Comparison of ENCODE assay signal across 16 cellular contexts in the genomic region with DNA sequence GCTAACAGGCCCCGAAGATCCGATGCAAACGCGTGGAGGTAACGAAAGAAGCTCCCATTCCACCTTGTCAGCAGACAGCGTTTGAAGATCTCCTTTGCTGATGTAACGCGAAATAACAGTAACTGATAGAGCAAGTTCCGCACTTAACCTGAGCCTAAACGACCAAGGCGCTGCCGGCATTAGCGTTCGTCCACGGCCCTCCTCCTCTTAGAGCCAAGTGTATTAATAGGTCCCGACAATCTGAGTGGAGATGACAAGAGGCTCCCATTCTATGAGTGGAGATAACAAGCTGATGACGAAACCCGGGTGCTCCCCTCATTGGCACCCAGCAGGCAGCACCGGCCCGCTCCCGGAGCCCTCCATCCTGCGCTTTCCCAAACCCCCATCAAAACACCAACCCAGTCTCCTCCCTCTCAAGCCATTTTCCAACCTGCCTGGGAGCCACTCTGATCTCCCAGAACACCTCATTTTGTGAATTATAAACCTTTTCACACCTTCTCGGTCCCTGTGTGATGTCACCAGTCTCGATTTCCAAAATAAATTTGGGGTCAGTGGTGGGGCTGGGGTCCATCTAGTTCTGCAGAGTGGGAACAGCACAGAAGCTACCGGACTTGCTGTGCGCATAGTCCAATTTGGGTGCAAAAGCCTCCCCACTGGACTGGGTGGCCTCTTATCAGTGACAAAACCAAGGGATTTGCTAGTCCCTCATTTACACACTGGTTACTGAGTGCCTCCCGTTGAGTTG. TPM values are rescaled to one million over a fixed set of nuclear protein-coding genes. Genes with fewer than 3 reads are reported as not detected.
A peak's percentile ranks its signal among the peaks of the same experiment; 100 is the strongest.
DNase-seq lines count a peak whose midpoint lies in the region; FAIRE-seq and TF ChIP-seq lines count a peak whose summit lies in the region.
"Had no signal": no experiment of that assay in that cellular context is flagged by ENCODE, and none has a peak within 500 bp of the region (broad histone marks: within the 10 kb centered on the region; RNA-seq: fewer than 3 reads in every experiment).

No MANE protein-coding gene starts in this region.

- TF ChIP-seq POLR2A in H1 (IDR thresholded peaks at IDR 0.05; ENCODE audit: control extremely low read depth in 1 of 2, low read depth in 2 of 2, low read length in 2 of 2) (no peak), prostate gland (IDR thresholded peaks at IDR 0.05) (no peak)

- no peak overlapping the region for H3K23ac ChIP-seq in H1 (ENCODE audit: insufficient read length)

- POLR2A ChIA-PET in activated CD4-positive, alpha-beta memory T cell treated with anti-CD3 and anti-CD28 coated beads, Interleukin-2, amount 10 ng/mL, durations not matched to agents 7 days and 5 days (lab: Charles Lee), result interaction anchor here (0.8 to 13.2 kb wide), 2 partner anchors 30 to 121 kb away, joined by 3 to 903 read pairs; a partner anchor contains a TSS
- POLR2A ChIA-PET in activated CD4-positive, alpha-beta memory T cell treated with anti-CD3 and anti-CD28 coated beads for 36 hours (lab: Charles Lee), result interaction anchor here (3.1 kb wide), 1 partner anchor 48 kb away, joined by 97 read pairs; no protein-coding TSS in a partner anchor
- POLR2A ChIA-PET in H1 (lab: Charles Lee; ENCODE audit: partially characterized antibody), result interaction anchor here (3.3 to 4.9 kb wide), 4 partner anchors 10 to 120 kb away, joined by 22 to 47 read pairs (median 42); a partner anchor contains a TSS

- H2AFZ ChIP-seq in H1 (ENCODE audit: low read length), result no peak overlapping the region

- H2AK5ac ChIP-seq in H1 (ENCODE audit: low read depth, low read length), result peak overlapping the region; percentile 72

- TF ChIP-seq CTCF in H1 (IDR thresholded peaks at IDR 0.05; ENCODE audit: control extremely low read depth in 1 of 3, insufficient read depth in 1 of 3, low read depth in 1 of 3, low read length in 3 of 3) (no peak), prostate gland (IDR thresholded peaks at IDR 0.05) (no peak)

- peak overlapping the region; percentile 77; the same call in 1 of the 2 replicates for H2BK5ac ChIP-seq in H1 (ENCODE audit: low read depth, low read length)

- H3K79me2 ChIP-seq in H1 (ENCODE audit: control insufficient read depth in 1 of 2, insufficient read depth in 2 of 2, low read length in 2 of 2), result no peaks in the 10 kb centered on the region

- TF ChIP-seq EP300 in H1 (IDR thresholded peaks at IDR 0.05; ENCODE audit: borderline replicate concordance in 1 of 2, low read depth in 2 of 2, low read length in 2 of 2), result no peak

- H4K91ac ChIP-seq in H1 (replicated peaks; ENCODE audit: insufficient read length, low read length), result peak overlapping the region; percentile 75

- peak overlapping the region; percentile 6 for H3K4ac ChIP-seq in H1 (replicated peaks; ENCODE audit: insufficient read length, low read depth, low read length)

- WGBS in H1 (ENCODE audit: extremely low coverage in 1 of 2, insufficient coverage in 1 of 2, insufficient read length in 1 of 2, insufficient replicate concordance in 2 of 2, low coverage in 1 of 2, low lambda C conversion rate in 2 of 2, missing lambda C conversion rate in 1 of 2), 2 experiments, result 93% methylated on average over 27 of the region's 27 CpGs; no CpG with 5 or more reads in 1 of the 2 experiments
- WGBS in prostate gland, result 95% methylated on average over 27 of the region's 27 CpGs

- intact Hi-C loops in activated CD4-positive, alpha-beta memory T cell treated with anti-CD3 and anti-CD28 coated beads for 36 hours (cut with micrococcal nuclease), result no loop called here
- intact Hi-C loops in prostate gland (cut with DNase I), result no loop called here

- peaks cover 8 to 18% (median 10%) of the 10 kb centered on the region in 4 experiments for H3K4me1 ChIP-seq in H1 (replicated peaks in 1 of 4; ENCODE audit: control insufficient read depth in 3 of 4, insufficient read depth in 4 of 4, low read length in 3 of 4)
- peaks cover 5% of the 10 kb centered on the region for H3K4me1 ChIP-seq in prostate gland (replicated peaks)

- peaks cover 3% of the 10 kb centered on the region for H3K27me3 Mint-ChIP-seq in activated CD4-positive, alpha-beta memory T cell treated with anti-CD3 and anti-CD28 coated beads, Interleukin-2, amount 10 ng/mL, durations not matched to agents 7 days and 5 days
- peaks cover 11% of the 10 kb centered on the region for H3K27me3 Mint-ChIP-seq in activated CD4-positive, alpha-beta memory T cell treated with anti-CD3 and anti-CD28 coated beads for 36 hours

- H3K4me2 ChIP-seq in H1 (ENCODE audit: insufficient read depth in 1 of 2, low read depth in 2 of 2, low read length in 2 of 2), result no peak overlapping the region

- FAIRE-seq in GM19239 (lab: Jason Lieb, UNC), result peak; percentile 58
- no peak for FAIRE-seq in H1 (lab: Jason Lieb, UNC)
- FAIRE-seq: bronchial epithelial cell, GM12878 had no signal

- H3K27me3 ChIP-seq in H1 (replicated peaks in 1 of 4; ENCODE audit: control insufficient read depth in 3 of 4, extremely low read depth in 1 of 4, insufficient read depth in 3 of 4, low read length in 3 of 4), result peaks cover 0 to 9% (median 3%) of the 10 kb centered on the region in 4 experiments; a peak in 4 of 7 replicates
- no peaks in the 10 kb centered on the region for H3K27me3 ChIP-seq in prostate gland (replicated peaks; ENCODE audit: insufficient read depth)
- H3K27me3 ChIP-seq: upper lobe of right lung had no signal

- H3K9me3 ChIP-seq in H1 (ENCODE audit: insufficient read depth in 2 of 2, low read depth in 1 of 2, low read length in 1 of 2) (no peaks in the 10 kb centered on the region), prostate gland (no peaks in the 10 kb centered on the region)
- H3K9me3 ChIP-seq: upper lobe of right lung had no signal

- no peaks in the 10 kb centered on the region for H3K9me3 Mint-ChIP-seq in activated CD4-positive, alpha-beta memory T cell treated with anti-CD3 and anti-CD28 coated beads, Interleukin-2, amount 10 ng/mL, durations not matched to agents 7 days and 5 days
- H3K9me3 Mint-ChIP-seq in activated CD4-positive, alpha-beta memory T cell treated with anti-CD3 and anti-CD28 coated beads for 36 hours, result peaks cover 4% of the 10 kb centered on the region

- H4K5ac ChIP-seq in H1 (ENCODE audit: insufficient read length, low read depth, low read length), result no peak overlapping the region

- peak overlapping the region; percentile 56 for H2BK12ac ChIP-seq in H1 (ENCODE audit: low read depth, low read length)

- H3K79me1 ChIP-seq in H1 (ENCODE audit: low read depth, low read length), result no peaks in the 10 kb centered on the region

- H3K23me2 ChIP-seq in H1 (ENCODE audit: low read depth, low read length), result peaks cover 7% of the 10 kb centered on the region

- H2BK120ac ChIP-seq in H1 (replicated peaks; ENCODE audit: low read depth, low read length), result peak overlapping the region; percentile 25

- peak; percentile 20 for DNase-seq in activated CD4-positive, alpha-beta memory T cell treated with anti-CD3 and anti-CD28 coated beads, Interleukin-2, amount 10 ng/mL, durations not matched to agents 7 days and 5 days
- DNase-seq in activated CD4-positive, alpha-beta memory T cell treated with anti-CD3 and anti-CD28 coated beads for 36 hours, result no peak
- DNase-seq in GM19239 (ENCODE audit: insufficient read length, low spot score) (no peak), H1 (ENCODE audit: low read depth in 1 of 2, low spot score in 2 of 2) (no peak), prostate gland (ENCODE audit: low spot score) (peak; percentile 8), SHP77 treated with DMSO at 0.1 percent for 48 hours (lab: John Stamatoyannopoulos, UW) (no peak), glomerular visceral epithelial cell (ENCODE audit: extremely low spot score) (no peak), NCI-H2081 (lab: John Stamatoyannopoulos, UW) (no peak)
- DNase-seq: activated CD4-positive, alpha-beta T cell treated with anti-CD3 and anti-CD28 coated beads, Interleukin-2, amount 50 U/mL, for 1 hour; glutamatergic neuron; NCI-H2029; NCI-H524 treated with DMSO at 0.1 percent for 48 hours; upper lobe of right lung had no signal

- no peak for TF ChIP-seq RAD21 in H1 (IDR thresholded peaks at IDR 0.05 in 1 of 2, conservative IDR thresholded peaks at IDR 0.05 in 1 of 2; ENCODE audit: low read depth in 2 of 2, low read length in 2 of 2)

- peak overlapping the region; percentile 90; the same call in 1 of the 2 replicates for H2BK15ac ChIP-seq in H1 (ENCODE audit: low read length)

- H3K4me3 Mint-ChIP-seq in activated CD4-positive, alpha-beta memory T cell treated with anti-CD3 and anti-CD28 coated beads, Interleukin-2, amount 10 ng/mL, durations not matched to agents 7 days and 5 days, result no peak overlapping the region
- no peak overlapping the region for H3K4me3 Mint-ChIP-seq in activated CD4-positive, alpha-beta memory T cell treated with anti-CD3 and anti-CD28 coated beads for 36 hours

- H3K4me3 ChIP-seq in H1 (ENCODE audit: extremely low read depth in 1 of 4, insufficient read depth in 2 of 4, low read depth in 3 of 4, low read length in 4 of 4) (no peak overlapping the region), prostate gland (no peak overlapping the region)
- H3K4me3 ChIP-seq: GM12878, SK-N-MC, upper lobe of right lung had no signal

- no peak overlapping the region for H3K56ac ChIP-seq in H1 (replicated peaks; ENCODE audit: insufficient read length, low read depth, low read length)

- no peak overlapping the region; a peak in 1 of 7 replicates for H3K9ac ChIP-seq in H1 (replicated peaks in 1 of 4; ENCODE audit: extremely low read depth in 1 of 4, low read depth in 3 of 4, low read length in 3 of 4)

- H3K4me1 Mint-ChIP-seq in activated CD4-positive, alpha-beta memory T cell treated with anti-CD3 and anti-CD28 coated beads, Interleukin-2, amount 10 ng/mL, durations not matched to agents 7 days and 5 days, result peaks cover 59% of the 10 kb centered on the region
- H3K4me1 Mint-ChIP-seq in activated CD4-positive, alpha-beta memory T cell treated with anti-CD3 and anti-CD28 coated beads for 36 hours (ENCODE audit: low read depth), result peaks cover 44% of the 10 kb centered on the region

- no peak overlapping the region for H4K8ac ChIP-seq in H1 (ENCODE audit: extremely low read depth, insufficient read depth, low read length)

- peaks cover 10% of the 10 kb centered on the region for H3K36me3 Mint-ChIP-seq in activated CD4-positive, alpha-beta memory T cell treated with anti-CD3 and anti-CD28 coated beads, Interleukin-2, amount 10 ng/mL, durations not matched to agents 7 days and 5 days (ENCODE audit: low read depth)
- peaks cover 14% of the 10 kb centered on the region for H3K36me3 Mint-ChIP-seq in activated CD4-positive, alpha-beta memory T cell treated with anti-CD3 and anti-CD28 coated beads for 36 hours

- no peak overlapping the region for H3K27ac Mint-ChIP-seq in activated CD4-positive, alpha-beta memory T cell treated with anti-CD3 and anti-CD28 coated beads, Interleukin-2, amount 10 ng/mL, durations not matched to agents 7 days and 5 days
- no peak overlapping the region for H3K27ac Mint-ChIP-seq in activated CD4-positive, alpha-beta memory T cell treated with anti-CD3 and anti-CD28 coated beads for 36 hours

- H3K18ac ChIP-seq in H1 (ENCODE audit: extremely low read depth, low read length), result peak overlapping the region; percentile 26; the same call in 1 of the 2 replicates

- no peaks in the 10 kb centered on the region for H3K36me3 ChIP-seq in H1 (ENCODE audit: control insufficient read depth in 2 of 4, insufficient read depth in 4 of 4, low read length in 3 of 4)
- no peaks in the 10 kb centered on the region for H3K36me3 ChIP-seq in prostate gland
- H3K36me3 ChIP-seq: upper lobe of right lung had no signal

- no peak overlapping the region for H3K14ac ChIP-seq in H1 (ENCODE audit: insufficient read length)

- CTCF ChIA-PET in activated CD4-positive, alpha-beta memory T cell treated with anti-CD3 and anti-CD28 coated beads, Interleukin-2, amount 10 ng/mL, durations not matched to agents 7 days and 5 days (lab: Charles Lee), result no interaction called here
- CTCF ChIA-PET in activated CD4-positive, alpha-beta memory T cell treated with anti-CD3 and anti-CD28 coated beads for 36 hours (lab: Charles Lee), result no interaction called here
- CTCF ChIA-PET in H1 (lab: Charles Lee; ENCODE audit: partially characterized antibody), result interaction anchor here (1.6 to 3.7 kb wide), 2 partner anchors 12 to 121 kb away, joined by 4 to 18 read pairs; a partner anchor contains a TSS

- H2BK20ac ChIP-seq in H1 (ENCODE audit: low read length), result peak overlapping the region; percentile 73

- no peaks in the 10 kb centered on the region for H4K20me1 ChIP-seq in H1 (replicated peaks in 1 of 2; ENCODE audit: control insufficient read depth in 1 of 2, insufficient read depth in 2 of 2, low read length in 2 of 2)

- H3K27ac ChIP-seq in H1 (ENCODE audit: low read depth, low read length), result no peak overlapping the region
- H3K27ac ChIP-seq in prostate gland, result no peak overlapping the region
- H3K27ac ChIP-seq: SK-N-MC had no signal

RNA-seq across cellular contexts. Expression of a gene that starts 35.4 kb away (rescaled TPM):
- 1 to 10 TPM; 5.5 to 6.4 TPM for total RNA-seq in activated CD4-positive, alpha-beta memory T cell treated with anti-CD3 and anti-CD28 coated beads, Interleukin-2, amount 10 ng/mL, durations not matched to agents 7 days and 5 days
- total RNA-seq in activated CD4-positive, alpha-beta memory T cell treated with anti-CD3 and anti-CD28 coated beads for 36 hours, result 1 to 10 TPM; 2.3 TPM
- total RNA-seq in H1 (2021; fragmentation: NEBNext Ultra II Directional; extraction: Animal tissue kit (Norgen Biotek cat#: 25700)), result 8.4 TPM in 2 replicates
- polyA plus RNA-seq in H1 (2011; rRNA removed), result 9.2 and 16.2 TPM in 2 replicates
- 13.0 TPM for polyA plus RNA-seq in H1 (2011; cell fraction: cytosol; rRNA removed)
- 10.2 TPM for polyA plus RNA-seq in H1 (2011; cell fraction: nucleus; rRNA removed)
- 7.8 to 9.1 TPM (median 8.5 TPM) in 4 replicates for polyA plus RNA-seq in H1 (2012, experiment 1 of 2)
- 8.1 TPM for polyA plus RNA-seq in H1 (2012, experiment 2 of 2)
- 4.9 TPM for polyA plus RNA-seq in H1 (2013, experiment 1 of 2)
- 5.6 TPM for polyA plus RNA-seq in H1 (2013, experiment 2 of 2)
- 6.4 and 7.0 TPM in 2 replicates for polyA minus RNA-seq in H1 (2011; rRNA and poly(A)+ RNA removed)
- 5.1 TPM for polyA minus RNA-seq in H1 (2011; cell fraction: cytosol; rRNA and poly(A)+ RNA removed)
- 9.5 TPM for polyA minus RNA-seq in H1 (2011; cell fraction: nucleus; rRNA and poly(A)+ RNA removed)
- total RNA-seq in prostate gland, result 10 to 100 TPM in 1 of 2 donors, 1 to 10 TPM in 1; 4.8 to 17.2 TPM

Comparison
In these comparisons a context has a peak if more than half of its experiments do, and no peak if none do; other contexts are left out.
1. DNase-seq: peak in activated CD4-positive, alpha-beta memory T cell treated with anti-CD3 and anti-CD28 coated beads, Interleukin-2, amount 10 ng/mL, durations not matched to agents 7 days and 5 days (single experiment) and prostate gland (single experiment); none in activated CD4-positive, alpha-beta memory T cell treated with anti-CD3 and anti-CD28 coated beads for 36 hours (single experiment), GM19239 (single experiment), H1 (0 of 2), SHP77 treated with DMSO at 0.1 percent for 48 hours (single experiment), glomerular visceral epithelial cell (single experiment) and NCI-H2081 (0 of 2).